32 cellular contexts compared by ENCODE assay signal in the genomic region with DNA sequence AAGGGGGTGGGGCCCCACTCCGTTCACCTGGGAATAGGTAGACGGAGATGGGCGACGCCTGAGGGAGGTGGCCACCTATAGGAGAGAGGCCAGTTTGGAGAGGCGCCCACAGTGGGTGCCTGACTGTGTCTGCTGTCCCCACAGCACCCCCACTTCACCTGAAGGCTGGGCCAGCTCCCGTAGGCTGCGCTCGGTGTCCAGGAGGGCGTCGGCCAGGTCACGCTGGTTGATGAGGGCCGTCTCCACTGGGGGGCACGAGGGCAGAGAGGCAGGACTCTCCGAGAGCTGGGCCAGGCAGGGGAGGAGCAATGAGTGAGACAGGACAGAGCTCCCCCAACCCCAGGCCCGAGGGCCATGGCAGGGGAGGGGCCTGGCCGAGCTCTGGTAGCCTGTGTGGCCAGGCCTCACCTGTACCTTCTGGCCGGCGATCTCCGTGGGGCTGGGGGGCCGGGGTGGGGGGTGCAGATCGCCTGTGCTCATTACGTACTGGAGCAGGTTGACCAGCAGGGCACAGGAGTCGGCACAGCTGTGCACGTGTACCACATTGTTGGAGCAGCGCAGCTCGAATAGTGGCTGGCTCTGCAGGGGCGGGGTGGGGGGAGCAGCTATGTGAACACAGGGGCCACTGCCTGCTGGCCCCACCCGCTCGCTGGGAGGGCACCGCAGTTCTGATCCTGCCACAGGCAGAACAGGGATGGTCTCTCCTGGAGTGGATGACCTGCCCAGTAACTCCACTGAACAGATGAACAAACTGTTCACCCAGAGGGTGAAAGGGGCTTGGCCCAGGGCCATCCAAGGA. TPM values are rescaled to one million over a fixed set of nuclear protein-coding genes. Genes with fewer than 3 reads are reported as not detected.
"Had no signal": no experiment of that assay in that cellular context is flagged by ENCODE, and none has a peak within 500 bp of the region (broad histone marks: within the 10 kb centered on the region; RNA-seq: fewer than 3 reads in every experiment).

No MANE protein-coding gene starts in this region.

- H3K4me1 ChIP-seq: heart right ventricle, parathyroid adenoma, psoas muscle, upper lobe of left lung, vagina had no signal

- H3K27ac Mint-ChIP-seq: activated T-cell treated with anti-CD3 and anti-CD28 coated beads, Interleukin-2, amount 50 U/mL, for 72 hours; dendritic cell treated with granulocyte-macrophage colony-stimulating factor and Interleukin-4, amounts not matched to agents 40 ng/mL and 50 ng/mL, for 4 days; memory B cell; T-helper 2 cell treated with Interferon-gamma antibody and Interleukin-4, amounts not matched to agents 5 μg/mL and 100 μg/mL, for 36 hours had no signal

- DNase-seq: activated CD4-positive, alpha-beta T cell treated with anti-CD3 and anti-CD28 coated beads for 4 hours; activated CD4-positive, alpha-beta T cell treated with anti-CD3 and anti-CD28 coated beads, Interleukin-2, amount 50 U/mL, for 4 hours; activated CD4-positive, CD25-positive, alpha-beta regulatory T cell; activated effector memory CD4-positive, alpha-beta T cell treated with Interleukin-2 at 50 U/mL for 16 hours; activated naive CD4-positive, alpha-beta T cell treated with Interleukin-2 at 50 U/mL for 16 hours; activated T-cell treated with anti-CD3 and anti-CD28 coated beads for 4 hours; activated T-cell treated with anti-CD3 and anti-CD28 coated beads, Interleukin-2, amount 50 U/mL, for 72 hours; amygdala; caudate nucleus; esophagus squamous epithelium; foreskin melanocyte; heart right ventricle; midbrain; naive thymus-derived CD4-positive, alpha-beta T cell; nucleus accumbens; psoas muscle; stimulated activated CD4-positive, alpha-beta T cell treated with anti-CD3 and anti-CD28 coated beads, Interleukin-1b, Interleukin-23, amount 100 ng/mL, for 48 hours; stimulated activated naive CD8-positive, alpha-beta T cell treated with anti-CD3 and anti-CD28 coated beads, Interleukin-15, amount 100 ng/mL, for 72 hours; substantia nigra; upper lobe of left lung had no signal

- H3K4me3 ChIP-seq: esophagus squamous epithelium, heart right ventricle, psoas muscle, smooth muscle cell, upper lobe of left lung, vagina had no signal

- H3K9me3 Mint-ChIP-seq: activated T-cell treated with anti-CD3 and anti-CD28 coated beads, Interleukin-2, amount 50 U/mL, for 72 hours; dendritic cell treated with granulocyte-macrophage colony-stimulating factor and Interleukin-4, amounts not matched to agents 40 ng/mL and 50 ng/mL, for 4 days; memory B cell; naive thymus-derived CD4-positive, alpha-beta T cell; stimulated activated naive CD8-positive, alpha-beta T cell treated with anti-CD3 and anti-CD28 coated beads, Interleukin-15, amount 100 ng/mL, for 72 hours; T-helper 2 cell treated with Interferon-gamma antibody and Interleukin-4, amounts not matched to agents 5 μg/mL and 100 μg/mL, for 36 hours had no signal

- H2AFZ ChIP-seq: parathyroid adenoma had no signal

- H3K4me3 Mint-ChIP-seq: activated T-cell treated with anti-CD3 and anti-CD28 coated beads, Interleukin-2, amount 50 U/mL, for 72 hours; dendritic cell treated with granulocyte-macrophage colony-stimulating factor and Interleukin-4, amounts not matched to agents 40 ng/mL and 50 ng/mL, for 4 days; memory B cell; stimulated activated naive CD8-positive, alpha-beta T cell treated with anti-CD3 and anti-CD28 coated beads, Interleukin-15, amount 100 ng/mL, for 72 hours; T-helper 2 cell treated with Interferon-gamma antibody and Interleukin-4, amounts not matched to agents 5 μg/mL and 100 μg/mL, for 36 hours had no signal

- H3K27me3 Mint-ChIP-seq: dendritic cell treated with granulocyte-macrophage colony-stimulating factor and Interleukin-4, amounts not matched to agents 40 ng/mL and 50 ng/mL, for 4 days; memory B cell; naive thymus-derived CD4-positive, alpha-beta T cell; stimulated activated naive CD8-positive, alpha-beta T cell treated with anti-CD3 and anti-CD28 coated beads, Interleukin-15, amount 100 ng/mL, for 72 hours had no signal

- H3K27ac ChIP-seq: epithelial cell of prostate, esophagus squamous epithelium, heart right ventricle, parathyroid adenoma, psoas muscle, upper lobe of left lung, vagina had no signal

- H3K9ac ChIP-seq: parathyroid adenoma had no signal

- ATAC-seq: activated T-cell treated with anti-CD3 and anti-CD28 coated beads, Interleukin-2, amount 50 U/mL, for 72 hours; heart right ventricle; naive thymus-derived CD4-positive, alpha-beta T cell; stimulated activated naive CD8-positive, alpha-beta T cell treated with anti-CD3 and anti-CD28 coated beads, Interleukin-15, amount 100 ng/mL, for 72 hours had no signal

- H3K27me3 ChIP-seq: esophagus squamous epithelium, heart right ventricle, upper lobe of left lung, vagina had no signal

- H3K4me2 ChIP-seq: smooth muscle cell had no signal

- H3K9me3 ChIP-seq: esophagus squamous epithelium, heart right ventricle, psoas muscle, upper lobe of left lung, vagina had no signal

- FAIRE-seq: endometrium had no signal

- H3K79me2 ChIP-seq: parathyroid adenoma had no signal

RNA-seq across cellular contexts. Expression of a gene that starts 33.4 kb away (rescaled TPM):
- total RNA-seq: esophagus squamous epithelium, glomerular endothelial cell, heart right ventricle, kidney epithelial cell, lower leg skin, psoas muscle, smooth muscle cell, upper lobe of left lung, vagina had no signal
- polyA plus RNA-seq: heart right ventricle; naive thymus-derived CD4-positive, alpha-beta T cell; neural cell; psoas muscle had no signal

RNA-seq across cellular contexts. Expression of a gene that starts 57.8 kb away (rescaled TPM):
- polyA plus RNA-seq: neural cell had no signal
